ENCODE assay signal across 8 cellular contexts in genomic region chr12:76085159-76085868, GRCh38. TPM values are rescaled to one million over a fixed set of nuclear protein-coding genes. Genes with fewer than 3 reads are reported as not detected.
DNase-seq lines count a peak whose midpoint lies in the region; ATAC-seq lines count a peak whose summit lies in the region.

No MANE protein-coding gene starts in this region.

- peak overlapping the region; percentile 72 to 92 for H3K9ac ChIP-seq in stomach smooth muscle (ENCODE audit: low read length in 2 of 2)

- no peaks in the 10 kb centered on the region for H3K9me3 ChIP-seq in stomach smooth muscle (ENCODE audit: control insufficient read depth in 2 of 2, low read length in 2 of 2)

- H3K36me3 Mint-ChIP-seq in dendritic cell treated with granulocyte-macrophage colony-stimulating factor and Interleukin-4, amounts not matched to agents 40 ng/mL and 50 ng/mL, for 4 days (ENCODE audit: low read depth), result peaks cover 11% of the 10 kb centered on the region
- H3K36me3 Mint-ChIP-seq in memory B cell, result peaks cover 6% of the 10 kb centered on the region

- ATAC-seq in GM19438 (IDR thresholded peaks at IDR 0.05; ENCODE audit: low read depth, unreplicated experiment) (peak; percentile 19), HG03521 (IDR thresholded peaks at IDR 0.05; ENCODE audit: unreplicated experiment) (peak; percentile 5), memory B cell (ENCODE audit: low read depth) (peak; percentile 28)

- H3K9me3 Mint-ChIP-seq in dendritic cell treated with granulocyte-macrophage colony-stimulating factor and Interleukin-4, amounts not matched to agents 40 ng/mL and 50 ng/mL, for 4 days, result no peaks in the 10 kb centered on the region
- no peaks in the 10 kb centered on the region for H3K9me3 Mint-ChIP-seq in memory B cell

- peak overlapping the region; percentile 92 for H3K4me3 Mint-ChIP-seq in dendritic cell treated with granulocyte-macrophage colony-stimulating factor and Interleukin-4, amounts not matched to agents 40 ng/mL and 50 ng/mL, for 4 days
- peak overlapping the region; percentile 91 for H3K4me3 Mint-ChIP-seq in memory B cell

- H3K36me3 ChIP-seq in stomach smooth muscle (ENCODE audit: control insufficient read depth in 2 of 2, insufficient read depth in 2 of 2, low read length in 2 of 2), result no peaks in the 10 kb centered on the region

- peak; percentile 55 for DNase-seq in Daoy (ENCODE audit: low read depth)
- DNase-seq in T-helper 22 cell (ENCODE audit: low read depth), result peak; percentile 45
- DNase-seq in memory B cell (ENCODE audit: low spot score in 2 of 2), result peak in 1 of 2 donors; percentile 16
- no peak for DNase-seq in NCI-H1092 treated with DMSO at 0.1 percent for 48 hours (lab: John Stamatoyannopoulos, UW)

- intact Hi-C loops in dendritic cell treated with granulocyte-macrophage colony-stimulating factor and Interleukin-4, amounts not matched to agents 40 ng/mL and 50 ng/mL, for 4 days (cut with micrococcal nuclease), result loop anchor here (2.0 to 10.0 kb wide), 2 partner anchors 71 to 469 kb away; partner anchors contain the start of gene OSBPL8

- peak overlapping the region; percentile 95 for H3K27ac ChIP-seq in stomach smooth muscle (ENCODE audit: low read length)

- H3K27me3 Mint-ChIP-seq in dendritic cell treated with granulocyte-macrophage colony-stimulating factor and Interleukin-4, amounts not matched to agents 40 ng/mL and 50 ng/mL, for 4 days, result no peaks in the 10 kb centered on the region
- no peaks in the 10 kb centered on the region for H3K27me3 Mint-ChIP-seq in memory B cell

- H3K4me1 Mint-ChIP-seq in dendritic cell treated with granulocyte-macrophage colony-stimulating factor and Interleukin-4, amounts not matched to agents 40 ng/mL and 50 ng/mL, for 4 days (ENCODE audit: low read depth), result peaks cover 35% of the 10 kb centered on the region
- peaks cover 36% of the 10 kb centered on the region for H3K4me1 Mint-ChIP-seq in memory B cell

- H3K4me3 ChIP-seq in stomach smooth muscle (ENCODE audit: low read length in 2 of 2), result peak overlapping the region; percentile 68 to 86

- peak overlapping the region; percentile 99 for H3K27ac Mint-ChIP-seq in dendritic cell treated with granulocyte-macrophage colony-stimulating factor and Interleukin-4, amounts not matched to agents 40 ng/mL and 50 ng/mL, for 4 days
- H3K27ac Mint-ChIP-seq in memory B cell, result peak overlapping the region; percentile 97

- no peaks in the 10 kb centered on the region for H3K27me3 ChIP-seq in stomach smooth muscle (ENCODE audit: control insufficient read depth in 1 of 2, insufficient read depth in 2 of 2, low read length in 2 of 2)

- peaks cover 7% of the 10 kb centered on the region for H3K4me1 ChIP-seq in stomach smooth muscle (ENCODE audit: control insufficient read depth, insufficient read depth, low read length)

RNA-seq across cellular contexts. Expression of gene NAP1L1, which starts 0.8 kb away (rescaled TPM):
- 324 and 464 TPM in 2 replicates for total RNA-seq in Daoy (2014; rRNA removed; shearing (Covaris generic))

RNA-seq across cellular contexts. Expression of gene PHLDA1, which starts 53.7 kb away (rescaled TPM):
- total RNA-seq in Daoy (2014; rRNA removed; shearing (Covaris generic)), result 58.8 and 69.3 TPM in 2 replicates
